ENCODE assay signal across 29 cellular contexts in the genomic region with DNA sequence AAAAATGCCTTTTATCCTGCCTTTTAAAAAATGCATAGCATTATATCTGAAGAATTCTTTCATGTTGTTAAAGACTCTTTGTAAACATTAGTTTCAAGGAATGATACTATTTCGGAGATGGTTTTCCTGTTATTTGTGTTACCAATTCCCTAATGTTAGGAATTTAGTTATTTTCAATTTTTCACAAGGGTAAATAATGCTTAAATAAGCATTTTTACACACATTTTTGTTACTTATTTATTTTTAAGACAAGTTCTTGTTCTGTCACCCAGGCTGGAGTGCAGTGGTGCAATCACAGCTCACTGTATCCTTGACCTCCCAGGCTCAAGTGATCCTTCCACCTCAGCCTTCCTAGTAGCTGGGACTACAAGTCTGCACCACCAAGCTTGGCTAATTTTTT. TPM values are rescaled to one million over a fixed set of nuclear protein-coding genes. Genes with fewer than 3 reads are reported as not detected.
"Had no signal": no experiment of that assay in that cellular context is flagged by ENCODE, and none has a peak within 500 bp of the region (broad histone marks: within the 10 kb centered on the region; RNA-seq: fewer than 3 reads in every experiment).

No MANE protein-coding gene starts in this region.

- H2AFZ ChIP-seq: hepatocyte, parathyroid adenoma had no signal

- H3K4me1 ChIP-seq: esophagus squamous epithelium, gastroesophageal sphincter, parathyroid adenoma, suprapubic skin, transverse colon, upper lobe of right lung, uterus had no signal

- H3K27ac Mint-ChIP-seq: memory B cell; mesothelial cell of epicardium; progenitor cell of endocrine pancreas; stimulated activated naive CD8-positive, alpha-beta T cell treated with anti-CD3 and anti-CD28 coated beads, Interleukin-15, Interleukin-2, amounts not matched to agents 100 ng/mL and 50 ng/mL, for 24 hours had no signal

- H3K4me1 Mint-ChIP-seq: mesothelial cell of epicardium, neural crest cell had no signal

- H3K4me3 ChIP-seq: coronary artery, esophagus squamous epithelium, gastroesophageal sphincter, heart left ventricle, hepatocyte, lung, mucosa of descending colon, spleen, suprapubic skin, transverse colon, upper lobe of right lung, uterus had no signal

- H3K27me3 Mint-ChIP-seq: memory B cell; naive B cell; stimulated activated naive B cell treated with anti-CD40 and anti-IgM and Interleukin-4, amounts not matched to agents 10 μg/mL and 1 μg/mL and 100 μg/mL, for 72 hours; stimulated activated naive CD8-positive, alpha-beta T cell treated with anti-CD3 and anti-CD28 coated beads, Interleukin-15, Interleukin-2, amounts not matched to agents 100 ng/mL and 50 ng/mL, for 24 hours had no signal

- FAIRE-seq: kidney had no signal

- H3K9ac ChIP-seq: parathyroid adenoma had no signal

- H3K27ac ChIP-seq: coronary artery, esophagus squamous epithelium, foreskin keratinocyte, gastroesophageal sphincter, heart left ventricle, hepatocyte, neutrophil, parathyroid adenoma, spleen, suprapubic skin, transverse colon, upper lobe of right lung, uterus had no signal

- ATAC-seq: gastroesophageal sphincter; heart left ventricle; left lobe of liver; mucosa of descending colon; natural killer cell treated with Interleukin-12 subunit alpha and Interleukin-12 subunit beta and Interleukin-15 and Interleukin-18, amount 100 ng/mL, for 72 hours; sciatic nerve; stimulated activated naive B cell treated with anti-CD40 and anti-IgM and Interleukin-4, amounts not matched to agents 10 μg/mL and 1 μg/mL and 100 μg/mL, for 72 hours; upper lobe of right lung had no signal

- H3K4me3 Mint-ChIP-seq: memory B cell; mesothelial cell of epicardium; neural crest cell; stimulated activated naive B cell treated with anti-CD40 and anti-IgM and Interleukin-4, amounts not matched to agents 10 μg/mL and 1 μg/mL and 100 μg/mL, for 72 hours; stimulated activated naive CD8-positive, alpha-beta T cell treated with anti-CD3 and anti-CD28 coated beads, Interleukin-15, Interleukin-2, amounts not matched to agents 100 ng/mL and 50 ng/mL, for 24 hours had no signal

- H3K27me3 ChIP-seq: esophagus squamous epithelium, gastroesophageal sphincter, heart left ventricle, hepatocyte, neutrophil, spleen, suprapubic skin, transverse colon, upper lobe of right lung, uterus had no signal

- H3K36me3 ChIP-seq: esophagus squamous epithelium, gastroesophageal sphincter, heart left ventricle, neutrophil, spleen, suprapubic skin, transverse colon, upper lobe of right lung, uterus had no signal

- H3K79me2 ChIP-seq: hepatocyte, parathyroid adenoma had no signal

- H3K36me3 Mint-ChIP-seq: memory B cell, mesothelial cell of epicardium had no signal

- H3K9me3 ChIP-seq: mucosa of descending colon, suprapubic skin, transverse colon, upper lobe of right lung, uterus had no signal

- DNase-seq: dermis blood vessel endothelial cell; effector memory CD4-positive, alpha-beta T cell; erythroblast; esophagus squamous epithelium; foreskin keratinocyte; heart left ventricle; kidney; mucosa of descending colon; naive B cell; spleen; stimulated activated naive B cell treated with anti-CD40 and anti-IgM and Interleukin-4, amounts not matched to agents 10 μg/mL and 1 μg/mL and 100 μg/mL, for 72 hours; transverse colon; upper lobe of right lung; uterus had no signal

- H3K4me2 ChIP-seq: hepatocyte had no signal

RNA-seq across cellular contexts. Expression of a gene that starts 49.0 kb away (rescaled TPM):
- total RNA-seq: progenitor cell of endocrine pancreas had no signal
